ENCODE assay signal across 8 cellular contexts in genomic region chr2:240143801-240144648, GRCh38. TPM values are rescaled to one million over a fixed set of nuclear protein-coding genes. Genes with fewer than 3 reads are reported as not detected.
DNase-seq lines count a peak whose midpoint lies in the region; ATAC-seq and TF ChIP-seq lines count a peak whose summit lies in the region.

No MANE protein-coding gene starts in this region.

- H3K9me3 Mint-ChIP-seq in CD8-positive, alpha-beta T cell, result no peaks in the 10 kb centered on the region

- peaks cover 3% of the 10 kb centered on the region for H3K4me1 Mint-ChIP-seq in CD8-positive, alpha-beta T cell (ENCODE audit: low read depth)

- POLR2A ChIA-PET in CD8-positive, alpha-beta T cell (lab: Charles Lee), result interaction anchor here (0.7 to 1.3 kb wide), 2 partner anchors 83 to 85 kb away, joined by 3 to 5 read pairs; no protein-coding TSS in a partner anchor

- H3K9me3 ChIP-seq in CD8-positive, alpha-beta T cell (ENCODE audit: low read length), result no peaks in the 10 kb centered on the region

- no peaks in the 10 kb centered on the region for H3K27me3 ChIP-seq in CD8-positive, alpha-beta T cell (ENCODE audit: insufficient read depth, low read length)

- ATAC-seq in CD8-positive, alpha-beta T cell, result peak; percentile 98
- peak; percentile 94 for ATAC-seq in left lobe of liver
- ATAC-seq in GM21367 (IDR thresholded peaks at IDR 0.05; ENCODE audit: unreplicated experiment), result no peak

- no peaks in the 10 kb centered on the region for H3K4me1 ChIP-seq in CD8-positive, alpha-beta T cell (ENCODE audit: insufficient read depth, low read length)

- H3K36me3 ChIP-seq in CD8-positive, alpha-beta T cell (ENCODE audit: insufficient read depth, low read length), result no peaks in the 10 kb centered on the region

- H3K27ac Mint-ChIP-seq in CD8-positive, alpha-beta T cell, result no peak overlapping the region

- H3K27me3 Mint-ChIP-seq in CD8-positive, alpha-beta T cell (ENCODE audit: low read depth), result peaks cover 7% of the 10 kb centered on the region

- H3K27ac ChIP-seq in CD8-positive, alpha-beta T cell (ENCODE audit: low read depth, low read length), result no peak overlapping the region

- H3K36me3 Mint-ChIP-seq in CD8-positive, alpha-beta T cell, result no peaks in the 10 kb centered on the region

- H3K4me3 Mint-ChIP-seq in CD8-positive, alpha-beta T cell, result no peak overlapping the region

- CTCF ChIA-PET in CD8-positive, alpha-beta T cell (lab: Charles Lee), result interaction anchor here (0.8 to 8.8 kb wide), 23 partner anchors 9 to 1109 kb away, joined by 3 to 141 read pairs (median 4); partner anchors contain the start of genes AQP12B and OR6B3

- intact Hi-C loops in CD8-positive, alpha-beta T cell (cut with DNase I, micrococcal nuclease), result loop anchor here (1.0 to 5.0 kb wide), 4 partner anchors 83 to 877 kb away; no protein-coding TSS in a partner anchor

- peak; percentile 72 to 91 (median 76) for DNase-seq in CD8-positive, alpha-beta T cell
- DNase-seq in H4 (ENCODE audit: low spot score) (peak; percentile 43), NCI-H2171 treated with DMSO at 0.1 percent for 48 hours (lab: John Stamatoyannopoulos, UW) (peak; percentile 35), cerebellar cortex (ENCODE audit: low spot score) (peak; percentile 67), left lobe of liver (ENCODE audit: low spot score) (peak; percentile 68)
- DNase-seq in activated CD4-positive, alpha-beta T cell treated with anti-CD3 and anti-CD28 coated beads for 4 hours, result peak; percentile 67 to 83
- peak; percentile 58 to 84 for DNase-seq in stimulated activated CD4-positive, alpha-beta T cell treated with anti-CD3 and anti-CD28 coated beads, Interleukin-4, amount 100 ng/mL, for 48 hours (ENCODE audit: low read depth in 2 of 2)

- peak; percentile 87 for TF ChIP-seq CTCF in CD8-positive, alpha-beta T cell (IDR thresholded peaks at IDR 0.05)

- H3K4me3 ChIP-seq in CD8-positive, alpha-beta T cell (ENCODE audit: low read depth, low read length), result no peak overlapping the region

RNA-seq across cellular contexts. Expression of gene OTOS, which starts 3.6 kb away (rescaled TPM):
- not detected for total RNA-seq in CD8-positive, alpha-beta T cell
- total RNA-seq in H4 (2014; rRNA removed; shearing (Covaris generic)), result not detected in 2 replicates
- total RNA-seq in left lobe of liver, result not detected

RNA-seq across cellular contexts. Expression of gene COPS9, which starts 7.9 kb away (rescaled TPM):
- 10 to 100 TPM; 56.4 to 59.6 TPM for total RNA-seq in CD8-positive, alpha-beta T cell
- 188 and 273 TPM in 2 replicates for total RNA-seq in H4 (2014; rRNA removed; shearing (Covaris generic))
- 39.3 TPM for total RNA-seq in left lobe of liver
